In the genomic region with DNA sequence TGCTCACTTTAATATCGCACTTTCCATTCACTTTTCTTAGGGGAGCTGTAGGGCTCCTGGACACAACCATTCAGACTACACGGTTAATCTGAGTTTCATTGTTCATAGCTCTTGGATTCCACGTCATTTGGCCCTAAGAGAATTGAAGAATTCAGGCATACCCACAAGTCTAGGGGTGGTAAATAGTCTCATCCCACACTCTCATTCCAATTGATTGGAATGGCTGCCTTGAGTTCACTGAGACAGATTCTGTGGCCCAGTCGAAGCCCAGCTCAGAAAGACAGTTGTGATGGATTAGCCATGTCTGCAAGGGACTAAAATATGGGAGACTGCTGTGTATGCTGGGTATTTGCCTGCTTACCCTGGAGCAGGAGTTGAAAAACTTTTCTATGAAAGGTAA, we compare ENCODE assay signal across 16 cellular contexts.
A peak's percentile ranks its signal among the peaks of the same experiment; 100 is the strongest.
DNase-seq lines count a peak whose midpoint lies in the region; ATAC-seq and TF ChIP-seq lines count a peak whose summit lies in the region.
"Had no signal": no experiment of that assay in that cellular context is flagged by ENCODE, and none has a peak within 500 bp of the region (broad histone marks: within the 10 kb centered on the region; RNA-seq: fewer than 3 reads in every experiment).

No MANE protein-coding gene starts in this region.

- WGBS in suprapubic skin: 72% methylated on average over 4 of the region's 4 CpGs

- peak overlapping the region; percentile 84 for H3K27ac ChIP-seq in SJSA1
- H3K27ac ChIP-seq in suprapubic skin: peak overlapping the region; percentile 45
- H3K27ac ChIP-seq: C4-2B, HL-60 had no signal

- no peak overlapping the region for H3K4me3 ChIP-seq in SJSA1
- no peak overlapping the region for H3K4me3 ChIP-seq in fibroblast of the aortic adventitia (ENCODE audit: low read depth, low read length)
- no peak overlapping the region for H3K4me3 ChIP-seq in suprapubic skin
- H3K4me3 ChIP-seq: GM23338 had no signal

- TF ChIP-seq CTCF in fibroblast of the aortic adventitia (IDR thresholded peaks at IDR 0.05; ENCODE audit: insufficient read depth, low read length) (no peak), suprapubic skin (IDR thresholded peaks at IDR 0.05) (no peak), GM13977 (IDR thresholded peaks at IDR 0.05; ENCODE audit: extremely low read depth, insufficient read depth, missing control alignments) (no peak)

- TF ChIP-seq EP300 in suprapubic skin (IDR thresholded peaks at IDR 0.05): no peak

- ATAC-seq in GM18520 (IDR thresholded peaks at IDR 0.05; ENCODE audit: unreplicated experiment): no peak
- ATAC-seq: GM23338 had no signal

- no peak for DNase-seq in SJSA1 (ENCODE audit: low read depth in 1 of 2, low spot score in 2 of 2)
- peak; percentile 41 for DNase-seq in astrocyte of the hippocampus (ENCODE audit: low read depth, low spot score)
- DNase-seq in fibroblast of the aortic adventitia (ENCODE audit: low read depth): peak; percentile 5
- no peak for DNase-seq in suprapubic skin (ENCODE audit: low spot score in 2 of 2)
- DNase-seq in GM13977 (ENCODE audit: low spot score): no peak
- DNase-seq in NCI-H146 (lab: John Stamatoyannopoulos, UW): no peak
- DNase-seq: BE2C; CD4-positive, alpha-beta memory T cell; COR-L47; DND-41; GDM1; H7 had no signal

- H3K36me3 ChIP-seq in SJSA1: no peaks in the 10 kb centered on the region
- no peaks in the 10 kb centered on the region for H3K36me3 ChIP-seq in suprapubic skin
- H3K36me3 ChIP-seq: BE2C had no signal

- H3K9me3 ChIP-seq in SJSA1 (replicated peaks): peaks cover 14% of the 10 kb centered on the region
- H3K9me3 ChIP-seq in suprapubic skin: peaks cover 15% of the 10 kb centered on the region
- H3K9me3 ChIP-seq: BE2C had no signal

- no peaks in the 10 kb centered on the region for H3K27me3 ChIP-seq in SJSA1 (replicated peaks)
- H3K27me3 ChIP-seq in suprapubic skin: no peaks in the 10 kb centered on the region
- H3K27me3 ChIP-seq: BE2C had no signal

- no peak for TF ChIP-seq POLR2A in suprapubic skin (IDR thresholded peaks at IDR 0.05)

- peaks cover 23% of the 10 kb centered on the region for H3K4me1 ChIP-seq in SJSA1 (replicated peaks)
- peaks cover 10% of the 10 kb centered on the region for H3K4me1 ChIP-seq in suprapubic skin
- H3K4me1 ChIP-seq: BE2C had no signal

- in situ Hi-C loops in GM13977 (cut with MboI; ENCODE audit: low pct_unique_long_range_greater_than_20kb, low sequenced_read_pairs, unreplicated experiment): no loop called here

Comparison
In these comparisons a context has a peak if more than half of its experiments do, and no peak if none do; other contexts are left out.
1. DNase-seq: peak in astrocyte of the hippocampus (single experiment) and fibroblast of the aortic adventitia (single experiment); none in SJSA1 (0 of 2), suprapubic skin (0 of 2), GM13977 (single experiment) and NCI-H146 (single experiment).